8 cellular contexts compared by ENCODE assay signal in the genomic region with DNA sequence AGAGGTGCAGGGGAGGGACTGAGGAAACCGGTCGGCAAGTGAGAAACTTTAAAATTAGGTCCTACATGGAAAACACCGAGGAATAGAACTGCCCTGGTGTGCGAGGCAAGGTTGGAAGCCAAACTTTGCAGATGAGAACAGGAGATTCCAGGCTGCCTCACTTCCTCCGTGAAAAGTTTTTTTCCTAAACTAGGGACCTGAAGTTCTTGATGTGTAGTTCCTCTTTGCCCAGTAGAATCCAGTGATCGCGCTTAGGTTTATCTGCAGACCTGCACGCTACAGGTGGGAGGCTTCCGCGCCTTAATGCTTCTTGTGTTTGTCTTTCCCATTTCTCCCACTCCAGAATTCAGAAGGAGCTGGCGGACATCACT. TPM values are rescaled to one million over a fixed set of nuclear protein-coding genes. Genes with fewer than 3 reads are reported as not detected.
DNase-seq lines count a peak whose midpoint lies in the region; ATAC-seq, FAIRE-seq and TF ChIP-seq lines count a peak whose summit lies in the region.

No MANE protein-coding gene starts in this region.

- FAIRE-seq in HTR-8/SVneo (lab: Jason Lieb, UNC), result no peak

- no peaks in the 10 kb centered on the region for H3K9me3 ChIP-seq in GM23248 (ENCODE audit: low read depth)
- H3K9me3 ChIP-seq in WERI-Rb-1 (ENCODE audit: severe bottlenecking), result no peaks in the 10 kb centered on the region
- H3K9me3 ChIP-seq in left ventricle myocardium inferior (replicated peaks), result no peaks in the 10 kb centered on the region
- no peaks in the 10 kb centered on the region for H3K9me3 ChIP-seq in gastrocnemius medialis

- intact Hi-C loops in left ventricle myocardium inferior (cut with micrococcal nuclease) (no loop called here), gastrocnemius medialis (cut with DNase I; ENCODE audit: low total_unique reads) (no loop called here)

- H3K4me1 ChIP-seq in GM23248 (ENCODE audit: insufficient read depth), result peaks cover 22% of the 10 kb centered on the region
- H3K4me1 ChIP-seq in left ventricle myocardium inferior, result peaks cover 87% of the 10 kb centered on the region
- peaks cover 58 to 68% of the 10 kb centered on the region in 2 donors for H3K4me1 ChIP-seq in gastrocnemius medialis

- H3K79me2 ChIP-seq in GM23248 (ENCODE audit: insufficient read depth), result peaks cover 88% of the 10 kb centered on the region

- peak overlapping the region; percentile 83 for H3K9ac ChIP-seq in GM23248

- TF ChIP-seq CTCF in AG09309 (IDR thresholded peaks at IDR 0.05; ENCODE audit: control insufficient read depth, insufficient read depth, low read depth, low read length, missing control alignments) (no peak), WERI-Rb-1 (IDR thresholded peaks at IDR 0.05; ENCODE audit: low read depth, low read length) (no peak), left ventricle myocardium inferior (IDR thresholded peaks at IDR 0.05; ENCODE audit: borderline replicate concordance) (no peak), gastrocnemius medialis (IDR thresholded peaks at IDR 0.05 in 4 of 5, conservative IDR thresholded peaks at IDR 0.05 in 1 of 5) (peak in 1 of 5 experiments; percentile 4)

- ATAC-seq in gastrocnemius medialis (peak; percentile 14 to 21), HG03045 (IDR thresholded peaks at IDR 0.05; ENCODE audit: unreplicated experiment) (no peak)

- peaks cover 26% of the 10 kb centered on the region; the same call in 1 of the 2 replicates for H3F3A ChIP-seq in GM23248 (ENCODE audit: insufficient read depth)

- no peaks in the 10 kb centered on the region for H3K27me3 ChIP-seq in GM23248 (replicated peaks; ENCODE audit: insufficient read depth)
- no peaks in the 10 kb centered on the region for H3K27me3 ChIP-seq in WERI-Rb-1 (ENCODE audit: insufficient read depth, low read depth, severe bottlenecking)
- no peaks in the 10 kb centered on the region for H3K27me3 ChIP-seq in left ventricle myocardium inferior (ENCODE audit: low read depth)
- no peaks in the 10 kb centered on the region for H3K27me3 ChIP-seq in gastrocnemius medialis

- H3K4me3 ChIP-seq in AG09309 (ENCODE audit: control insufficient read depth, low read depth, low read length) (peak overlapping the region; percentile 71), GM23248 (peak overlapping the region; percentile 80), WERI-Rb-1 (ENCODE audit: low read depth, low read length) (peak overlapping the region; percentile 55), left ventricle myocardium inferior (peak overlapping the region; percentile 95), gastrocnemius medialis (peak overlapping the region; percentile 59 to 83 (median 74))

- no peaks in the 10 kb centered on the region for H3K9me2 ChIP-seq in GM23248 (ENCODE audit: insufficient read depth)

- no peaks in the 10 kb centered on the region for H3K36me3 ChIP-seq in GM23248 (ENCODE audit: low read depth)
- H3K36me3 ChIP-seq in WERI-Rb-1, result peaks cover 19% of the 10 kb centered on the region
- H3K36me3 ChIP-seq in left ventricle myocardium inferior, result no peaks in the 10 kb centered on the region
- H3K36me3 ChIP-seq in gastrocnemius medialis, result no peaks in the 10 kb centered on the region

- DNase-seq in AG09309 (ENCODE audit: low read depth) (no peak), GM23248 (no peak), WERI-Rb-1 (peak; percentile 11), left ventricle myocardium inferior (no peak), gastrocnemius medialis (no peak), HTR-8/SVneo (ENCODE audit: insufficient read length, low spot score) (no peak)
- DNase-seq in stimulated activated CD4-positive, alpha-beta T cell treated with anti-CD3 and anti-CD28 coated beads, Interleukin-1b, Interleukin-23, amount 100 ng/mL, for 48 hours, result no peak

- no peak for TF ChIP-seq POLR2A in gastrocnemius medialis (IDR thresholded peaks at IDR 0.05)

- H2AFZ ChIP-seq in GM23248, result peak overlapping the region; percentile 87

- H3K27ac ChIP-seq in GM23248 (no peak overlapping the region), WERI-Rb-1 (peak overlapping the region; percentile 82), left ventricle myocardium inferior (replicated peaks) (peak overlapping the region; percentile 87), gastrocnemius medialis (peak overlapping the region; percentile 85 to 98 (median 94))

- H3K4me2 ChIP-seq in GM23248 (ENCODE audit: unreplicated experiment), result peak overlapping the region; percentile 74

- H4K20me1 ChIP-seq in GM23248 (ENCODE audit: insufficient read depth), result no peaks in the 10 kb centered on the region

- in situ Hi-C loops in GM23248 (cut with MboI), result no loop called here
- in situ Hi-C loops in gastrocnemius medialis (cut with MboI; ENCODE audit: low sequenced_read_pairs in 4 of 4), result no loop called here

- WGBS in GM23248 (ENCODE audit: low coverage in 1 of 2, low lambda C conversion rate in 2 of 2, missing lambda C conversion rate in 2 of 2), 2 experiments, result 51 to 53% methylated on average over 11 of the region's 11 CpGs

RNA-seq across cellular contexts. Expression of gene UBE2E1, which starts 5.3 kb away (rescaled TPM):
- total RNA-seq in GM23248 (2014; rRNA removed; shearing (Covaris generic)), result 49.3 and 65.3 TPM in 2 replicates
- 9.0 and 10.1 TPM in 2 replicates for polyA plus RNA-seq in GM23248 (2016; fragmentation: Nextera tagmentation; extraction: Ambion mirVana)
- total RNA-seq in left ventricle myocardium inferior, result 65.0 TPM
- 100 to 1,000 TPM in 2 of 4 donors, 10 to 100 TPM in 2; 54.8 to 153 (median 109) TPM for total RNA-seq in gastrocnemius medialis
